1 cellular context compared by ENCODE assay signal in the genomic region with DNA sequence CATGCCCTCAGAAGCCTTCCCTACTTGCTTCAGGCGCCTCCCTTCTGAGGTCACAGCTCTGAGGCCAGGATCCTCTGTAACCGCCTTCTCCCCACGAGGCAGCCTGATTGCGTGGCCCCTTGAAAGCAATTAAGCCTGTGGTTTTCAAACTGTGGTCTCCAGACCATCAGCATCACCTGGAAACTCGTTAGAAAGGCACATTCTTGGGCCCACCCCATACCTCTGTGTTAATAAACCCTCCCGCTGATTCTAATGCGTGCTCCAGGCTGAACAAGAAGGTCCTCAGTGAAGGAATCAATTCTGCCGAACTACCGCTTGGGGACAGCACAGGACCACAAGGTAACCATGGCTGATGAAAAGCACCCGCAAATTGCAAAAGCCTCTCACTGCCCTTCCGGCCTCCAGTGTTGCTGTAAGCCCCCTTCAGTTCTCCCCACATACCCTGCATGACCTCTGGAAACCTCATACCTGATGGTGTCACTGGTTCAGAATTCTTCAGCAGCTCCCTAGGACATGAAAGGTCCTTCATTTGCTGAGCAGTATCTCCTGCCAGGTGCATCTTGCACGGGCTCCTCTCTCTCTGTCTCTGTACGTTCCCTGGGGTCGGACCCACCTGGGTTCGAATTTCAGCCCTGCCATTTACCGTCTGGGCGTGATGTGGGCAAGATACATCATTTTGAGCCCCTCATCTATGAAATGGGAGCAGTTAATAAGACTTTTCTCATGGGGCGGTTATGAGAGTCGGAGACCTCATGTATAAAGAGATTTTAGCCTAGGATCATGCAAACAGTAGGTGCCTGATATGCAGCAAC.
TF ChIP-seq lines count a peak whose summit lies in the region.

No MANE protein-coding gene starts in this region.

TF ChIP-seq in HepG2, 621 proteins besides CTCF, POLR2A, EP300 and RAD21 (continued from another document and continues in another):
- TF ChIP-seq JUN (CRISPR knock-in tag; IDR thresholded peaks at IDR 0.05) (no peak), RNF2 (conservative IDR thresholded peaks at IDR 0.05; ENCODE audit: low read depth) (0 out of 2 replicates have a peak, but pooled peaks have one; percentile 73), BCL6 (CRISPR knock-in tag; IDR thresholded peaks at IDR 0.05) (peak; percentile 80), SIX4 (CRISPR knock-in tag; IDR thresholded peaks at IDR 0.05) (peak; percentile 37; the same call in 1 of the 2 replicates), MEIS2 (CRISPR knock-in tag; IDR thresholded peaks at IDR 0.05) (0 out of 2 replicates have a peak, but pooled peaks have one; percentile 15), ZNF225 (CRISPR knock-in tag; IDR thresholded peaks at IDR 0.05) (peak; percentile 18; the same call in 1 of the 2 replicates), ZIK1 (CRISPR knock-in tag; IDR thresholded peaks at IDR 0.05; ENCODE audit: borderline replicate concordance, low read depth) (no peak), ZFP82 (CRISPR knock-in tag; IDR thresholded peaks at IDR 0.05; ENCODE audit: borderline replicate concordance) (no peak), TEAD2 (CRISPR knock-in tag; IDR thresholded peaks at IDR 0.05) (peak; percentile 25; the same call in 1 of the 2 replicates), ZNF496 (CRISPR knock-in tag; IDR thresholded peaks at IDR 0.05; ENCODE audit: insufficient replicate concordance) (no peak), ZFP62 (CRISPR knock-in tag; IDR thresholded peaks at IDR 0.05) (no peak), MYNN (CRISPR knock-in tag; IDR thresholded peaks at IDR 0.05; ENCODE audit: low read depth) (0 out of 2 replicates have a peak, but pooled peaks have one; percentile 65), SOX6 (IDR thresholded peaks at IDR 0.05) (no peak), SOX6 (CRISPR knock-in tag; IDR thresholded peaks at IDR 0.05) (peak; percentile 72), ZBTB3 (CRISPR knock-in tag; IDR thresholded peaks at IDR 0.05; ENCODE audit: borderline replicate concordance, low read depth) (no peak), ZSCAN22 (CRISPR knock-in tag; IDR thresholded peaks at IDR 0.05) (no peak), FOXP4 (CRISPR knock-in tag; IDR thresholded peaks at IDR 0.05) (peak; percentile 56), SKI (IDR thresholded peaks at IDR 0.05; ENCODE audit: partially characterized antibody) (peak; percentile 54), ZBTB21 (CRISPR knock-in tag; IDR thresholded peaks at IDR 0.05) (no peak), ZNF879 (CRISPR knock-in tag; IDR thresholded peaks at IDR 0.05) (no peak), SP2 (CRISPR knock-in tag; IDR thresholded peaks at IDR 0.05) (no peak; the same call in 1 of the 2 replicates), GTF2F1 (IDR thresholded peaks at IDR 0.05; ENCODE audit: low read length) (no peak; the same call in 1 of the 2 replicates), PHF5A (CRISPR knock-in tag; IDR thresholded peaks at IDR 0.05; ENCODE audit: low read depth, unreplicated experiment) (peak; percentile 68), CAMTA2 (CRISPR knock-in tag; IDR thresholded peaks at IDR 0.05; ENCODE audit: borderline replicate concordance) (peak; percentile 72; the same call in 1 of the 2 replicates), ZNF180 (CRISPR knock-in tag; IDR thresholded peaks at IDR 0.05; ENCODE audit: borderline replicate concordance, low read depth) (no peak), GATAD2A (CRISPR knock-in tag; IDR thresholded peaks at IDR 0.05) (peak; percentile 97), ZNF710 (CRISPR knock-in tag; IDR thresholded peaks at IDR 0.05; ENCODE audit: borderline replicate concordance) (peak; percentile 24; the same call in 1 of the 2 replicates), ZNF619 (CRISPR knock-in tag; IDR thresholded peaks at IDR 0.05) (peak; percentile 97), ZNF576 (CRISPR knock-in tag; IDR thresholded peaks at IDR 0.05) (no peak), ESRRA (CRISPR knock-in tag; IDR thresholded peaks at IDR 0.05; ENCODE audit: low read depth) (no peak), ZBTB42 (CRISPR knock-in tag; IDR thresholded peaks at IDR 0.05) (0 out of 2 replicates have a peak, but pooled peaks have one; percentile 17), HMGA1 (CRISPR knock-in tag; conservative IDR thresholded peaks at IDR 0.05) (no peak), KLF11 (CRISPR knock-in tag; IDR thresholded peaks at IDR 0.05) (peak; percentile 95), TIGD3 (CRISPR knock-in tag; IDR thresholded peaks at IDR 0.05; ENCODE audit: borderline replicate concordance) (no peak), ZBTB10 (CRISPR knock-in tag; IDR thresholded peaks at IDR 0.05; ENCODE audit: borderline replicate concordance) (peak; percentile 20; the same call in 1 of the 2 replicates), ZNF282 (IDR thresholded peaks at IDR 0.05; ENCODE audit: partially characterized antibody) (no peak), KAT7 (CRISPR knock-in tag; IDR thresholded peaks at IDR 0.05; ENCODE audit: borderline replicate concordance) (peak; percentile 83; the same call in 1 of the 2 replicates), ZNF737 (CRISPR knock-in tag; IDR thresholded peaks at IDR 0.05; ENCODE audit: borderline replicate concordance) (peak; percentile 96; the same call in 1 of the 2 replicates), ATF3 (CRISPR knock-in tag; IDR thresholded peaks at IDR 0.05) (peak; percentile 83), ZNF430 (CRISPR knock-in tag; IDR thresholded peaks at IDR 0.05) (peak; percentile 54; the same call in 1 of the 2 replicates), GFI1 (CRISPR knock-in tag; IDR thresholded peaks at IDR 0.05; ENCODE audit: borderline replicate concordance) (no peak)
- TF ChIP-seq, protein P1, sequence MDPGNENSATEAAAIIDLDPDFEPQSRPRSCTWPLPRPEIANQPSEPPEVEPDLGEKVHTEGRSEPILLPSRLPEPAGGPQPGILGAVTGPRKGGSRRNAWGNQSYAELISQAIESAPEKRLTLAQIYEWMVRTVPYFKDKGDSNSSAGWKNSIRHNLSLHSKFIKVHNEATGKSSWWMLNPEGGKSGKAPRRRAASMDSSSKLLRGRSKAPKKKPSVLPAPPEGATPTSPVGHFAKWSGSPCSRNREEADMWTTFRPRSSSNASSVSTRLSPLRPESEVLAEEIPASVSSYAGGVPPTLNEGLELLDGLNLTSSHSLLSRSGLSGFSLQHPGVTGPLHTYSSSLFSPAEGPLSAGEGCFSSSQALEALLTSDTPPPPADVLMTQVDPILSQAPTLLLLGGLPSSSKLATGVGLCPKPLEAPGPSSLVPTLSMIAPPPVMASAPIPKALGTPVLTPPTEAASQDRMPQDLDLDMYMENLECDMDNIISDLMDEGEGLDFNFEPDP (CRISPR knock-in tag; conservative IDR thresholded peaks at IDR 0.05): no peak
- TF ChIP-seq, protein P2, sequence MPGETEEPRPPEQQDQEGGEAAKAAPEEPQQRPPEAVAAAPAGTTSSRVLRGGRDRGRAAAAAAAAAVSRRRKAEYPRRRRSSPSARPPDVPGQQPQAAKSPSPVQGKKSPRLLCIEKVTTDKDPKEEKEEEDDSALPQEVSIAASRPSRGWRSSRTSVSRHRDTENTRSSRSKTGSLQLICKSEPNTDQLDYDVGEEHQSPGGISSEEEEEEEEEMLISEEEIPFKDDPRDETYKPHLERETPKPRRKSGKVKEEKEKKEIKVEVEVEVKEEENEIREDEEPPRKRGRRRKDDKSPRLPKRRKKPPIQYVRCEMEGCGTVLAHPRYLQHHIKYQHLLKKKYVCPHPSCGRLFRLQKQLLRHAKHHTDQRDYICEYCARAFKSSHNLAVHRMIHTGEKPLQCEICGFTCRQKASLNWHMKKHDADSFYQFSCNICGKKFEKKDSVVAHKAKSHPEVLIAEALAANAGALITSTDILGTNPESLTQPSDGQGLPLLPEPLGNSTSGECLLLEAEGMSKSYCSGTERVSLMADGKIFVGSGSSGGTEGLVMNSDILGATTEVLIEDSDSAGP (CRISPR knock-in tag; IDR thresholded peaks at IDR 0.05; ENCODE audit: borderline replicate concordance): peak; percentile 80
- TF ChIP-seq, protein P3, sequence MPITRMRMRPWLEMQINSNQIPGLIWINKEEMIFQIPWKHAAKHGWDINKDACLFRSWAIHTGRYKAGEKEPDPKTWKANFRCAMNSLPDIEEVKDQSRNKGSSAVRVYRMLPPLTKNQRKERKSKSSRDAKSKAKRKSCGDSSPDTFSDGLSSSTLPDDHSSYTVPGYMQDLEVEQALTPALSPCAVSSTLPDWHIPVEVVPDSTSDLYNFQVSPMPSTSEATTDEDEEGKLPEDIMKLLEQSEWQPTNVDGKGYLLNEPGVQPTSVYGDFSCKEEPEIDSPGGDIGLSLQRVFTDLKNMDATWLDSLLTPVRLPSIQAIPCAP (CRISPR knock-in tag; IDR thresholded peaks at IDR 0.05; ENCODE audit: low read depth): no peak
- TF ChIP-seq, protein P4, sequence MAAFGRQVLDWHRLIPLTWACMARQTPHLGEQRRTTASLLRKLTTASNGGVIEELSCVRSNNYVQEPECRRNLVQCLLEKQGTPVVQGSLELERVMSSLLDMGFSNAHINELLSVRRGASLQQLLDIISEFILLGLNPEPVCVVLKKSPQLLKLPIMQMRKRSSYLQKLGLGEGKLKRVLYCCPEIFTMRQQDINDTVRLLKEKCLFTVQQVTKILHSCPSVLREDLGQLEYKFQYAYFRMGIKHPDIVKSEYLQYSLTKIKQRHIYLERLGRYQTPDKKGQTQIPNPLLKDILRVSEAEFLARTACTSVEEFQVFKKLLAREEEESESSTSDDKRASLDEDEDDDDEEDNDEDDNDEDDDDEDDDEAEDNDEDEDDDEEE (CRISPR knock-in tag; IDR thresholded peaks at IDR 0.05): 0 out of 2 replicates have a peak, but pooled peaks have one; percentile 73
- TF ChIP-seq, protein P5, sequence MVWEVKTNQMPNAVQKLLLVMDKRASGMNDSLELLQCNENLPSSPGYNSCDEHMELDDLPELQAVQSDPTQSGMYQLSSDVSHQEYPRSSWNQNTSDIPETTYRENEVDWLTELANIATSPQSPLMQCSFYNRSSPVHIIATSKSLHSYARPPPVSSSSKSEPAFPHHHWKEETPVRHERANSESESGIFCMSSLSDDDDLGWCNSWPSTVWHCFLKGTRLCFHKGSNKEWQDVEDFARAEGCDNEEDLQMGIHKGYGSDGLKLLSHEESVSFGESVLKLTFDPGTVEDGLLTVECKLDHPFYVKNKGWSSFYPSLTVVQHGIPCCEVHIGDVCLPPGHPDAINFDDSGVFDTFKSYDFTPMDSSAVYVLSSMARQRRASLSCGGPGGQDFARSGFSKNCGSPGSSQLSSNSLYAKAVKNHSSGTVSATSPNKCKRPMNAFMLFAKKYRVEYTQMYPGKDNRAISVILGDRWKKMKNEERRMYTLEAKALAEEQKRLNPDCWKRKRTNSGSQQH (CRISPR knock-in tag; IDR thresholded peaks at IDR 0.05; ENCODE audit: low read depth): peak; percentile 61; the same call in 1 of the 2 replicates
